Comparison of ENCODE assay signal across 1 cellular context in the genomic region with DNA sequence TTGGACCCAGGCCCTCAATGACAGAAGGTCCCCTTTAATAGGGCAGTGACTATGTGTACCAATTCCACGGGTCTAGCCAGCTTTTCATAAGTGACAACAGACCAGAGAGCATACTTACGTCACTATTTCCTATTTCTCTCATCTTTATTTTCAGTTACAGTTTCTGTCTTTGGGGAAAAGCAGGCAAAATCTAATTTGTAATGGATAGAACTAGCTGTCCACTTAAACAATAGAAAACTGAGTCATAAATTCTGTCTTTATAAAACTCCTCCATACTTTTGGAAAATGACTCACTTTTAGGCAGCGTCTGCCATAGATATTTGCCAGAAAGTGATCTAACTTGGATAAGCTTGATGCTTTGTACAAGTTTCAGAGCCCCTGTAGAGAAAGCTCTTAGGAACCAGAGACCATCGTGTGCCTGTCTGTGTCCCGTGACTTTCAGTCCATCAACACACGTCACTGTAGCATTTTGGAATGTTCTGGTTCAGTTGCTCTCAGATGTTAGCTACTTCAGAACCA.
A peak's percentile ranks its signal among the peaks of the same experiment; 100 is the strongest.
TF ChIP-seq lines count a peak whose summit lies in the region.

No MANE protein-coding gene starts in this region.

TF ChIP-seq in GM12878, 131 proteins besides CTCF, POLR2A, EP300 and RAD21 (continued from another document and continues in another):
- TF ChIP-seq CHD4 (IDR thresholded peaks at IDR 0.05), result no peak
- TF ChIP-seq TCF3 (IDR thresholded peaks at IDR 0.05; ENCODE audit: borderline replicate concordance, insufficient read depth, low read depth, low read length), result no peak
- TF ChIP-seq HDAC2 (IDR thresholded peaks at IDR 0.05), result no peak
- TF ChIP-seq ATF3 (IDR thresholded peaks at IDR 0.05; ENCODE audit: borderline replicate concordance, extremely low read depth, low read depth, low read length), result no peak
- no peak for TF ChIP-seq NFYA (IDR thresholded peaks at IDR 0.05; ENCODE audit: borderline replicate concordance, low read depth, low read length)
- no peak for TF ChIP-seq EGR1 (IDR thresholded peaks at IDR 0.05; ENCODE audit: borderline replicate concordance in 1 of 2, low read depth in 2 of 2, low read length in 2 of 2)
- TF ChIP-seq POLR2AphosphoS5 (IDR thresholded peaks at IDR 0.05; ENCODE audit: low read length), result no peak
- no peak for TF ChIP-seq ZZZ3 (IDR thresholded peaks at IDR 0.05; ENCODE audit: control insufficient read depth, insufficient read length, low read depth)
- TF ChIP-seq, protein P1, sequence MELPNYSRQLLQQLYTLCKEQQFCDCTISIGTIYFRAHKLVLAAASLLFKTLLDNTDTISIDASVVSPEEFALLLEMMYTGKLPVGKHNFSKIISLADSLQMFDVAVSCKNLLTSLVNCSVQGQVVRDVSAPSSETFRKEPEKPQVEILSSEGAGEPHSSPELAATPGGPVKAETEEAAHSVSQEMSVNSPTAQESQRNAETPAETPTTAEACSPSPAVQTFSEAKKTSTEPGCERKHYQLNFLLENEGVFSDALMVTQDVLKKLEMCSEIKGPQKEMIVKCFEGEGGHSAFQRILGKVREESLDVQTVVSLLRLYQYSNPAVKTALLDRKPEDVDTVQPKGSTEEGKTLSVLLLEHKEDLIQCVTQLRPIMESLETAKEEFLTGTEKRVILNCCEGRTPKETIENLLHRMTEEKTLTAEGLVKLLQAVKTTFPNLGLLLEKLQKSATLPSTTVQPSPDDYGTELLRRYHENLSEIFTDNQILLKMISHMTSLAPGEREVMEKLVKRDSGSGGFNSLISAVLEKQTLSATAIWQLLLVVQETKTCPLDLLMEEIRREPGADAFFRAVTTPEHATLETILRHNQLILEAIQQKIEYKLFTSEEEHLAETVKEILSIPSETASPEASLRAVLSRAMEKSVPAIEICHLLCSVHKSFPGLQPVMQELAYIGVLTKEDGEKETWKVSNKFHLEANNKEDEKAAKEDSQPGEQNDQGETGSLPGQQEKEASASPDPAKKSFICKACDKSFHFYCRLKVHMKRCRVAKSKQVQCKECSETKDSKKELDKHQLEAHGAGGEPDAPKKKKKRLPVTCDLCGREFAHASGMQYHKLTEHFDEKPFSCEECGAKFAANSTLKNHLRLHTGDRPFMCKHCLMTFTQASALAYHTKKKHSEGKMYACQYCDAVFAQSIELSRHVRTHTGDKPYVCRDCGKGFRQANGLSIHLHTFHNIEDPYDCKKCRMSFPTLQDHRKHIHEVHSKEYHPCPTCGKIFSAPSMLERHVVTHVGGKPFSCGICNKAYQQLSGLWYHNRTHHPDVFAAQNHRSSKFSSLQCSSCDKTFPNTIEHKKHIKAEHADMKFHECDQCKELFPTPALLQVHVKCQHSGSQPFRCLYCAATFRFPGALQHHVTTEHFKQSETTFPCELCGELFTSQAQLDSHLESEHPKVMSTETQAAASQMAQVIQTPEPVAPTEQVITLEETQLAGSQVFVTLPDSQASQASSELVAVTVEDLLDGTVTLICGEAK (IDR thresholded peaks at IDR 0.05; ENCODE audit: borderline replicate concordance), result no peak
- no peak for TF ChIP-seq MEF2A (IDR thresholded peaks at IDR 0.05; ENCODE audit: insufficient read depth, low read depth, low read length)
- TF ChIP-seq, protein P2, sequence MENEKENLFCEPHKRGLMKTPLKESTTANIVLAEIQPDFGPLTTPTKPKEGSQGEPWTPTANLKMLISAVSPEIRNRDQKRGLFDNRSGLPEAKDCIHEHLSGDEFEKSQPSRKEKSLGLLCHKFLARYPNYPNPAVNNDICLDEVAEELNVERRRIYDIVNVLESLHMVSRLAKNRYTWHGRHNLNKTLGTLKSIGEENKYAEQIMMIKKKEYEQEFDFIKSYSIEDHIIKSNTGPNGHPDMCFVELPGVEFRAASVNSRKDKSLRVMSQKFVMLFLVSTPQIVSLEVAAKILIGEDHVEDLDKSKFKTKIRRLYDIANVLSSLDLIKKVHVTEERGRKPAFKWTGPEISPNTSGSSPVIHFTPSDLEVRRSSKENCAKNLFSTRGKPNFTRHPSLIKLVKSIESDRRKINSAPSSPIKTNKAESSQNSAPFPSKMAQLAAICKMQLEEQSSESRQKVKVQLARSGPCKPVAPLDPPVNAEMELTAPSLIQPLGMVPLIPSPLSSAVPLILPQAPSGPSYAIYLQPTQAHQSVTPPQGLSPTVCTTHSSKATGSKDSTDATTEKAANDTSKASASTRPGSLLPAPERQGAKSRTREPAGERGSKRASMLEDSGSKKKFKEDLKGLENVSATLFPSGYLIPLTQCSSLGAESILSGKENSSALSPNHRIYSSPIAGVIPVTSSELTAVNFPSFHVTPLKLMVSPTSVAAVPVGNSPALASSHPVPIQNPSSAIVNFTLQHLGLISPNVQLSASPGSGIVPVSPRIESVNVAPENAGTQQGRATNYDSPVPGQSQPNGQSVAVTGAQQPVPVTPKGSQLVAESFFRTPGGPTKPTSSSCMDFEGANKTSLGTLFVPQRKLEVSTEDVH (IDR thresholded peaks at IDR 0.05; ENCODE audit: low read depth, partially characterized antibody), result no peak
- TF ChIP-seq, protein P3, sequence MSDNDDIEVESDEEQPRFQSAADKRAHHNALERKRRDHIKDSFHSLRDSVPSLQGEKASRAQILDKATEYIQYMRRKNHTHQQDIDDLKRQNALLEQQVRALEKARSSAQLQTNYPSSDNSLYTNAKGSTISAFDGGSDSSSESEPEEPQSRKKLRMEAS (IDR thresholded peaks at IDR 0.05; ENCODE audit: low read depth, low read length), result no peak
- no peak for TF ChIP-seq MLLT1 (IDR thresholded peaks at IDR 0.05)
- no peak for TF ChIP-seq BRCA1 (IDR thresholded peaks at IDR 0.05; ENCODE audit: low read depth, low read length)
- TF ChIP-seq, protein P4, sequence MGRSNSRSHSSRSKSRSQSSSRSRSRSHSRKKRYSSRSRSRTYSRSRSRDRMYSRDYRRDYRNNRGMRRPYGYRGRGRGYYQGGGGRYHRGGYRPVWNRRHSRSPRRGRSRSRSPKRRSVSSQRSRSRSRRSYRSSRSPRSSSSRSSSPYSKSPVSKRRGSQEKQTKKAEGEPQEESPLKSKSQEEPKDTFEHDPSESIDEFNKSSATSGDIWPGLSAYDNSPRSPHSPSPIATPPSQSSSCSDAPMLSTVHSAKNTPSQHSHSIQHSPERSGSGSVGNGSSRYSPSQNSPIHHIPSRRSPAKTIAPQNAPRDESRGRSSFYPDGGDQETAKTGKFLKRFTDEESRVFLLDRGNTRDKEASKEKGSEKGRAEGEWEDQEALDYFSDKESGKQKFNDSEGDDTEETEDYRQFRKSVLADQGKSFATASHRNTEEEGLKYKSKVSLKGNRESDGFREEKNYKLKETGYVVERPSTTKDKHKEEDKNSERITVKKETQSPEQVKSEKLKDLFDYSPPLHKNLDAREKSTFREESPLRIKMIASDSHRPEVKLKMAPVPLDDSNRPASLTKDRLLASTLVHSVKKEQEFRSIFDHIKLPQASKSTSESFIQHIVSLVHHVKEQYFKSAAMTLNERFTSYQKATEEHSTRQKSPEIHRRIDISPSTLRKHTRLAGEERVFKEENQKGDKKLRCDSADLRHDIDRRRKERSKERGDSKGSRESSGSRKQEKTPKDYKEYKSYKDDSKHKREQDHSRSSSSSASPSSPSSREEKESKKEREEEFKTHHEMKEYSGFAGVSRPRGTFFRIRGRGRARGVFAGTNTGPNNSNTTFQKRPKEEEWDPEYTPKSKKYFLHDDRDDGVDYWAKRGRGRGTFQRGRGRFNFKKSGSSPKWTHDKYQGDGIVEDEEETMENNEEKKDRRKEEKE (IDR thresholded peaks at IDR 0.05), result no peak
- TF ChIP-seq ASH2L (IDR thresholded peaks at IDR 0.05; ENCODE audit: borderline replicate concordance, low read depth), result peak; percentile 54; the same call in 1 of the 2 replicates
- TF ChIP-seq NR2C2 (IDR thresholded peaks at IDR 0.05; ENCODE audit: borderline replicate concordance, control insufficient read depth, insufficient read length, low read depth), result no peak
- TF ChIP-seq LARP7 (IDR thresholded peaks at IDR 0.05), result no peak
- no peak for TF ChIP-seq ESRRA (IDR thresholded peaks at IDR 0.05; ENCODE audit: low read length)
- no peak for TF ChIP-seq SUZ12 (IDR thresholded peaks at IDR 0.05; ENCODE audit: unreplicated experiment)
- 0 out of 2 replicates have a peak, but pooled peaks have one; percentile 49 for TF ChIP-seq GATAD2B (conservative IDR thresholded peaks at IDR 0.05; ENCODE audit: low read depth)
- TF ChIP-seq PAX5 (IDR thresholded peaks at IDR 0.05; ENCODE audit: borderline replicate concordance, low read depth, low read length), result no peak
- no peak for TF ChIP-seq POU2F2 (IDR thresholded peaks at IDR 0.05; ENCODE audit: borderline replicate concordance, low read depth, low read length)
- TF ChIP-seq HSF1 (IDR thresholded peaks at IDR 0.05; ENCODE audit: low read depth, low read length), result no peak
- TF ChIP-seq DPF2 (IDR thresholded peaks at IDR 0.05), result 0 out of 2 replicates have a peak, but pooled peaks have one; percentile 45
- TF ChIP-seq JUND (IDR thresholded peaks at IDR 0.05; ENCODE audit: low read depth, low read length), result no peak
- peak; percentile 51; the same call in 1 of the 2 replicates for TF ChIP-seq EED (IDR thresholded peaks at IDR 0.05; ENCODE audit: low read depth)
- TF ChIP-seq MTA3 (IDR thresholded peaks at IDR 0.05; ENCODE audit: borderline replicate concordance, low read length), result no peak
- no peak for TF ChIP-seq YBX1 (IDR thresholded peaks at IDR 0.05)
- TF ChIP-seq TARDBP (IDR thresholded peaks at IDR 0.05; ENCODE audit: borderline replicate concordance), result no peak
- no peak for TF ChIP-seq RCOR1 (conservative IDR thresholded peaks at IDR 0.05; ENCODE audit: low read depth, low read length)
- TF ChIP-seq PRDM15 (CRISPR knock-in tag; IDR thresholded peaks at IDR 0.05), result no peak
- TF ChIP-seq, protein P5, sequence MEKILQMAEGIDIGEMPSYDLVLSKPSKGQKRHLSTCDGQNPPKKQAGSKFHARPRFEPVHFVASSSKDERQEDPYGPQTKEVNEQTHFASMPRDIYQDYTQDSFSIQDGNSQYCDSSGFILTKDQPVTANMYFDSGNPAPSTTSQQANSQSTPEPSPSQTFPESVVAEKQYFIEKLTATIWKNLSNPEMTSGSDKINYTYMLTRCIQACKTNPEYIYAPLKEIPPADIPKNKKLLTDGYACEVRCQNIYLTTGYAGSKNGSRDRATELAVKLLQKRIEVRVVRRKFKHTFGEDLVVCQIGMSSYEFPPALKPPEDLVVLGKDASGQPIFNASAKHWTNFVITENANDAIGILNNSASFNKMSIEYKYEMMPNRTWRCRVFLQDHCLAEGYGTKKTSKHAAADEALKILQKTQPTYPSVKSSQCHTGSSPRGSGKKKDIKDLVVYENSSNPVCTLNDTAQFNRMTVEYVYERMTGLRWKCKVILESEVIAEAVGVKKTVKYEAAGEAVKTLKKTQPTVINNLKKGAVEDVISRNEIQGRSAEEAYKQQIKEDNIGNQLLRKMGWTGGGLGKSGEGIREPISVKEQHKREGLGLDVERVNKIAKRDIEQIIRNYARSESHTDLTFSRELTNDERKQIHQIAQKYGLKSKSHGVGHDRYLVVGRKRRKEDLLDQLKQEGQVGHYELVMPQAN (conservative IDR thresholded peaks at IDR 0.05), result no peak
- TF ChIP-seq STAT3 (IDR thresholded peaks at IDR 0.05; ENCODE audit: low read depth, low read length), result no peak
- TF ChIP-seq SIN3A (IDR thresholded peaks at IDR 0.05; ENCODE audit: low read depth, low read length), result no peak
- no peak for TF ChIP-seq SMC3 (IDR thresholded peaks at IDR 0.05; ENCODE audit: borderline replicate concordance, low read length)
